20 cellular contexts compared by ENCODE assay signal in genomic region chr11:46508360-46508759, GRCh38.
"Had no signal": no experiment of that assay in that cellular context is flagged by ENCODE, and none has a peak within 500 bp of the region (broad histone marks: within the 10 kb centered on the region; RNA-seq: fewer than 3 reads in every experiment).

No MANE protein-coding gene starts in this region.

- H3K9me3 Mint-ChIP-seq: naive thymus-derived CD8-positive, alpha-beta T cell had no signal

- H3K4me3 Mint-ChIP-seq: naive thymus-derived CD8-positive, alpha-beta T cell had no signal

- H3K27me3 Mint-ChIP-seq: naive thymus-derived CD8-positive, alpha-beta T cell had no signal

- H3K27ac ChIP-seq: gastrocnemius medialis, hepatocyte, left lung, prostate gland, right atrium auricular region, stomach, thyroid gland had no signal

- H3K4me2 ChIP-seq: hepatocyte, smooth muscle cell had no signal

- DNase-seq: cortex of kidney; foreskin fibroblast; gastrocnemius medialis; left cardiac atrium; left lung; mesenchymal stem cell; naive thymus-derived CD8-positive, alpha-beta T cell; stimulated activated CD4-positive, alpha-beta T cell treated with anti-CD3 and anti-CD28 coated beads, Interleukin-12 subunit alpha, Interleukin-12 subunit beta, amount 100 ng/mL, for 4 hours; stimulated activated CD4-positive, alpha-beta T cell treated with anti-CD3 and anti-CD28 coated beads, Interleukin-1b, Interleukin-23, amount 100 ng/mL, for 48 hours; stimulated activated CD4-positive, alpha-beta T cell treated with anti-CD3 and anti-CD28 coated beads, Interleukin-4, amount 100 ng/mL, for 1 hour; stimulated activated CD8-positive, alpha-beta memory T cell treated with anti-CD3 and anti-CD28 coated beads, Interleukin-4, amount 100 ng/mL, for 48 hours; stimulated activated naive CD4-positive, alpha-beta T cell treated with Interleukin-2 at 50 U/mL for 16 hours; stomach; thyroid gland had no signal

- H3K4me3 ChIP-seq: gastrocnemius medialis, hepatocyte, left lung, prostate gland, right atrium auricular region, smooth muscle cell, stomach, thyroid gland had no signal

- H2AFZ ChIP-seq: hepatocyte had no signal

- ATAC-seq: esophagus mucosa; gastrocnemius medialis; left cardiac atrium; left lung; naive thymus-derived CD8-positive, alpha-beta T cell; sciatic nerve had no signal

- H3K9me3 ChIP-seq: gastrocnemius medialis, left lung, prostate gland, right atrium auricular region, stomach, thyroid gland had no signal

- H3K27me3 ChIP-seq: gastrocnemius medialis, hepatocyte, left lung, right atrium auricular region, stomach, thyroid gland had no signal

- H3K4me1 ChIP-seq: gastrocnemius medialis, prostate gland, thyroid gland had no signal
